ENCODE assay signal across 27 cellular contexts in the genomic region with DNA sequence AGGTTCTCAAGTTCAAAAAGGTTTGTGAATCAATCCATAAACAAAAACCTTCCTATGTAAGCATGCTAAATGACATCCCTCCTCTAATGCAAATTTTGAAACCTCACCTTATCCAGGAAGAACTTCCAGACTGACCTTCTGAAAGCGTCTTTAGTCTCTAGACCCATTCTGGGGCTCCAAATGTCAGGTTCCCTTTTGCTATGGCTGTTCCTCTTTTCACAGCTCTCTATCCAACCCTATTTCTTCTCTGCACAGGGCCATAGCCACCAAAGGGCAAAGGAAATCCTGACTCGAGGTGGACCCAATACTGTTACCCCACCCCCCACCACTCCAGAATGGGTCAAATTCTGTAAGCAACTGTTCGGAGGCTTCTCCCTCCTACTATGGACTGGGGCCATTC. TPM values are rescaled to one million over a fixed set of nuclear protein-coding genes. Genes with fewer than 3 reads are reported as not detected.
"Had no signal": no experiment of that assay in that cellular context is flagged by ENCODE, and none has a peak within 500 bp of the region (broad histone marks: within the 10 kb centered on the region; RNA-seq: fewer than 3 reads in every experiment).

No MANE protein-coding gene starts in this region.

- H3K4me3 ChIP-seq: MG63, Peyer's patch had no signal

- H3K36me3 Mint-ChIP-seq: activated naive CD4-positive, alpha-beta T cell treated with anti-CD3 and anti-CD28 coated beads, Interleukin-2, amount 50 U/mL, for 24 hours had no signal

- H3K27ac Mint-ChIP-seq: activated CD4-positive, alpha-beta memory T cell treated with anti-CD3 and anti-CD28 coated beads, Interleukin-2, amount 10 ng/mL, durations not matched to agents 7 days and 5 days; activated CD4-positive, alpha-beta T cell treated with anti-CD3 and anti-CD28 coated beads for 36 hours; activated naive CD4-positive, alpha-beta T cell treated with anti-CD3 and anti-CD28 coated beads, Interleukin-2, amount 50 U/mL, for 24 hours; activated T-cell treated with anti-CD3 and anti-CD28 coated beads, Interleukin-2, amount 50 U/mL, for 72 hours; IgD-negative memory B cell had no signal

- H3K36me3 ChIP-seq: MG63, Peyer's patch, WERI-Rb-1 had no signal

- DNase-seq: activated CD4-positive, alpha-beta memory T cell treated with anti-CD3 and anti-CD28 coated beads, Interleukin-2, amount 10 ng/mL, durations not matched to agents 7 days and 5 days; activated CD4-positive, alpha-beta T cell treated with anti-CD3 and anti-CD28 coated beads for 36 hours; activated CD4-positive, alpha-beta T cell treated with anti-CD3 and anti-CD28 coated beads, Interleukin-2, amount 50 U/mL, for 1 hour; activated naive CD4-positive, alpha-beta T cell; activated T-cell treated with anti-CD3 and anti-CD28 coated beads, Interleukin-2, amount 50 U/mL, for 72 hours; aorta; MG63; NCI-H1048; NCI-H1930; NCI-H2171; NCI-H226; NCI-H526; NCI-H82; Right ventricle myocardium superior; T-helper 1 cell; WERI-Rb-1 had no signal

- H3K4me1 ChIP-seq: Peyer's patch had no signal

- H3K9me3 Mint-ChIP-seq: activated CD4-positive, alpha-beta memory T cell treated with anti-CD3 and anti-CD28 coated beads, Interleukin-2, amount 10 ng/mL, durations not matched to agents 7 days and 5 days; activated naive CD4-positive, alpha-beta T cell treated with anti-CD3 and anti-CD28 coated beads, Interleukin-2, amount 50 U/mL, for 24 hours; activated T-cell treated with anti-CD3 and anti-CD28 coated beads, Interleukin-2, amount 50 U/mL, for 72 hours; central memory CD8-positive, alpha-beta T cell; IgD-negative memory B cell had no signal

- ATAC-seq: activated CD4-positive, alpha-beta T cell treated with anti-CD3 and anti-CD28 coated beads for 36 hours; activated T-cell treated with anti-CD3 and anti-CD28 coated beads, Interleukin-2, amount 50 U/mL, for 72 hours had no signal

- H3K4me3 Mint-ChIP-seq: activated CD4-positive, alpha-beta memory T cell treated with anti-CD3 and anti-CD28 coated beads, Interleukin-2, amount 10 ng/mL, durations not matched to agents 7 days and 5 days; activated CD4-positive, alpha-beta T cell treated with anti-CD3 and anti-CD28 coated beads for 36 hours; activated naive CD4-positive, alpha-beta T cell treated with anti-CD3 and anti-CD28 coated beads, Interleukin-2, amount 50 U/mL, for 24 hours; activated T-cell treated with anti-CD3 and anti-CD28 coated beads, Interleukin-2, amount 50 U/mL, for 72 hours; central memory CD8-positive, alpha-beta T cell; IgD-negative memory B cell had no signal

- H3K9me3 ChIP-seq: MG63, Peyer's patch had no signal

- H3K27me3 ChIP-seq: MG63, Peyer's patch had no signal

- H3K27ac ChIP-seq: KMS-11, Peyer's patch, RWPE1, WERI-Rb-1 had no signal

- H3K4me1 Mint-ChIP-seq: activated CD4-positive, alpha-beta memory T cell treated with anti-CD3 and anti-CD28 coated beads, Interleukin-2, amount 10 ng/mL, durations not matched to agents 7 days and 5 days; activated CD4-positive, alpha-beta T cell treated with anti-CD3 and anti-CD28 coated beads for 36 hours; activated naive CD4-positive, alpha-beta T cell treated with anti-CD3 and anti-CD28 coated beads, Interleukin-2, amount 50 U/mL, for 24 hours; central memory CD8-positive, alpha-beta T cell; IgD-negative memory B cell had no signal

RNA-seq across cellular contexts. Expression of gene ATP1A4, which starts 3.4 kb away (rescaled TPM):
- total RNA-seq: activated CD4-positive, alpha-beta T cell treated with anti-CD3 and anti-CD28 coated beads for 36 hours; activated CD8-positive, alpha-beta memory T cell treated with anti-CD3 and anti-CD28 coated beads for 36 hours; activated T-cell treated with anti-CD3 and anti-CD28 coated beads, Interleukin-2, amount 50 U/mL, for 72 hours; bronchial epithelial cell; NCI-H460; SK-MEL-5; T-helper 2 cell treated with Interferon-gamma antibody and Interleukin-4, amounts not matched to agents 100 ng/mL and 5 ng/mL, for 36 hours had no signal

RNA-seq across cellular contexts. Expression of gene CASQ1, which starts 35.6 kb away (rescaled TPM):
- total RNA-seq: activated CD4-positive, alpha-beta T cell treated with anti-CD3 and anti-CD28 coated beads for 36 hours; activated CD8-positive, alpha-beta memory T cell treated with anti-CD3 and anti-CD28 coated beads for 36 hours; activated T-cell treated with anti-CD3 and anti-CD28 coated beads, Interleukin-2, amount 50 U/mL, for 72 hours; bronchial epithelial cell; NCI-H460; SK-MEL-5 had no signal

RNA-seq across cellular contexts. Expression of gene ATP1A2, which starts 39.2 kb away (rescaled TPM):
- total RNA-seq: activated CD4-positive, alpha-beta memory T cell treated with anti-CD3 and anti-CD28 coated beads, Interleukin-2, amount 10 ng/mL, durations not matched to agents 7 days and 5 days; activated CD4-positive, alpha-beta T cell treated with anti-CD3 and anti-CD28 coated beads for 36 hours; activated CD8-positive, alpha-beta memory T cell treated with anti-CD3 and anti-CD28 coated beads for 36 hours; activated T-cell treated with anti-CD3 and anti-CD28 coated beads, Interleukin-2, amount 50 U/mL, for 72 hours; bronchial epithelial cell; SK-MEL-5; T-helper 2 cell treated with Interferon-gamma antibody and Interleukin-4, amounts not matched to agents 100 ng/mL and 5 ng/mL, for 36 hours had no signal
